30 cellular contexts compared by ENCODE assay signal in the genomic region with DNA sequence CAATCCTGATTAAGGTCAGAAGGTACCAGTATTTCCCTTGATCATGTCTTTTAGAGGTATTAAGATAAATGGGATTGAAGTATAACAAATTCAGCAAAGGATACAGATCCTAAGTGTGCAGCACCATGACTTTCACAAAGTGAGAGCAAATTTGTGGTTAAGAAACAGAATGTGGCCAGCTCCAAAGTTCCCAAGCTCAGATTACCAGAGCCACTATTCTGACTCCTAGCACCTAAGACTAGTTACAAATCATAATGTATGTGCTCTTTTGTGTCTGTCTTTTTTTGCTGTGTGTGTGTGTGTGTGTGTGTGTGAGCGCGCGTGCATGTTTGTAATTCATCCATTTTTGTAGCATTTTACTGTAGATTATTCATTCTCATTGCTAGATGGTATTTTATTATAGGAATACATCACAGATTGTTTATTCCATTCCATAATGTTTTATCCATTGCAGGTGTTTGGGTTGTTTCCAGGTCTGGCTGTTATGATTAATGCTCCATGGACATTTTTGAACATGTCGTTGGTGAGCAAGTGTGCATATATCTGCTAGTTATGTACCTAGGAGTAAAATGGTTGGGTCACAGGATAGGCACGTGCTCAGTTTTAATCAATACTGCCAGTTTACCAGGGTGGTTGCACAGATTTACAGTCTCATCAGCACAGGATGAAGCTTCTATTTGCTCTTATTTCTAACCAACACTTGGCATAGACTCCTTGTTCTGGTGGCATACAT.
DNase-seq lines count a peak whose midpoint lies in the region; ATAC-seq and TF ChIP-seq lines count a peak whose summit lies in the region.
"Had no signal": no experiment of that assay in that cellular context is flagged by ENCODE, and none has a peak within 500 bp of the region (broad histone marks: within the 10 kb centered on the region; RNA-seq: fewer than 3 reads in every experiment).

No MANE protein-coding gene starts in this region.

- H3K18ac ChIP-seq in IMR-90 (ENCODE audit: low read depth, low read length) = no peak overlapping the region

- no peak overlapping the region for H3K23ac ChIP-seq in IMR-90 (ENCODE audit: low read depth, low read length)

- no peak overlapping the region for H3K27ac ChIP-seq in IMR-90 (ENCODE audit: insufficient read depth, low read length)
- H3K27ac ChIP-seq: neutrophil, thyroid gland had no signal

- POLR2A ChIA-PET in IMR-90 (lab: Charles Lee; ENCODE audit: unreplicated experiment) = no interaction called here

- ATAC-seq in IMR-90 (ENCODE audit: low read depth) (no peak), SK-N-SH treated with all-trans-retinoic acid at 6 μM for 48 hours (peak; percentile 59), esophagus mucosa (peak; percentile 29), Right ventricle myocardium superior (ENCODE audit: poor library complexity) (no peak)
- ATAC-seq: CD8-positive, alpha-beta T cell; GM12878; left ventricle myocardium superior; sciatic nerve had no signal

- no peak overlapping the region for H3K4me3 ChIP-seq in IMR-90 (ENCODE audit: insufficient read depth, low read depth, low read length)
- H3K4me3 ChIP-seq: GM12878, thyroid gland had no signal

- dilution Hi-C loops in IMR-90 (cut with HindIII; ENCODE audit: low sequenced_read_pairs, unreplicated experiment) = no loop called here

- no peaks in the 10 kb centered on the region for H3K79me1 ChIP-seq in IMR-90 (ENCODE audit: low read depth in 1 of 2, low read length in 2 of 2)

- TF ChIP-seq RAD21 in IMR-90 (IDR thresholded peaks at IDR 0.05; ENCODE audit: low read length) = no peak

- no peak overlapping the region for H3K56ac ChIP-seq in IMR-90 (ENCODE audit: extremely low read depth, insufficient read depth, low read length)

- H3K4me1 ChIP-seq in IMR-90 (ENCODE audit: control insufficient read depth, insufficient read depth, low read length) = peaks cover 4% of the 10 kb centered on the region
- H3K4me1 ChIP-seq: BE2C, thyroid gland had no signal

- H3K4me1 Mint-ChIP-seq in nephron (peaks cover 51% of the 10 kb centered on the region), mesothelial cell of epicardium (peaks cover 4% of the 10 kb centered on the region)
- H3K4me1 Mint-ChIP-seq: activated CD4-positive, alpha-beta memory T cell treated with anti-CD3 and anti-CD28 coated beads, Interleukin-2, amount 10 ng/mL, durations not matched to agents 7 days and 5 days had no signal

- H2BK5ac ChIP-seq in IMR-90 (ENCODE audit: low read depth, low read length, poor library complexity, severe bottlenecking) = no peak overlapping the region

- in situ Hi-C loops in IMR-90 (cut with MboI; ENCODE audit: low sequenced_read_pairs) = no loop called here

- no peak for TF ChIP-seq POLR2A in IMR-90 (IDR thresholded peaks at IDR 0.05; ENCODE audit: low read depth, low read length)

- H3K4ac ChIP-seq in IMR-90 (ENCODE audit: low read depth, low read length) = no peak overlapping the region

- H3K27me3 ChIP-seq in IMR-90 (ENCODE audit: control insufficient read depth, insufficient read depth, low read length) = no peaks in the 10 kb centered on the region
- H3K27me3 ChIP-seq: BE2C, neutrophil, thyroid gland had no signal

- no peaks in the 10 kb centered on the region for H3K36me3 ChIP-seq in IMR-90 (ENCODE audit: control insufficient read depth, insufficient read depth, low read length)
- H3K36me3 ChIP-seq: BE2C, neutrophil, thyroid gland had no signal

- H3K4me3 Mint-ChIP-seq in nephron (no peak overlapping the region), mesothelial cell of epicardium (no peak overlapping the region)
- H3K4me3 Mint-ChIP-seq: activated CD4-positive, alpha-beta memory T cell treated with anti-CD3 and anti-CD28 coated beads, Interleukin-2, amount 10 ng/mL, durations not matched to agents 7 days and 5 days; activated T-helper 1 cell treated with anti-CD3 and anti-CD28 coated beads, Interleukin-12 subunit alpha, Interleukin-12 subunit beta, Interleukin-2, Interleukin-4 antibody, amounts not matched to agents 30 ng/mL and 10 ng/mL and 1 ng/mL, durations not matched to agents 14 hours and 24 hours and 36 hours; brain; CD8-positive, alpha-beta T cell; T-helper 2 cell treated with Interferon-gamma antibody and Interleukin-4, amounts not matched to agents 5 μg/mL and 100 μg/mL, for 36 hours had no signal

- H3K27ac Mint-ChIP-seq in nephron = peak overlapping the region in 2 of 3 experiments; percentile 2 to 24
- no peak overlapping the region for H3K27ac Mint-ChIP-seq in mesothelial cell of epicardium
- H3K27ac Mint-ChIP-seq: activated CD4-positive, alpha-beta memory T cell treated with anti-CD3 and anti-CD28 coated beads, Interleukin-2, amount 10 ng/mL, durations not matched to agents 7 days and 5 days; activated T-helper 1 cell treated with anti-CD3 and anti-CD28 coated beads, Interleukin-12 subunit alpha, Interleukin-12 subunit beta, Interleukin-2, Interleukin-4 antibody, amounts not matched to agents 30 ng/mL and 10 ng/mL and 1 ng/mL, durations not matched to agents 14 hours and 24 hours and 36 hours; brain; CD8-positive, alpha-beta T cell; progenitor cell of endocrine pancreas; T-helper 2 cell treated with Interferon-gamma antibody and Interleukin-4, amounts not matched to agents 5 μg/mL and 100 μg/mL, for 36 hours had no signal

- no TSS peak for BruUV-seq in IMR-90 (replicated peaks; lab: Mats Ljungman, UMichigan)

- H3K9me1 ChIP-seq in IMR-90 (ENCODE audit: insufficient read depth, low read length) = no peaks in the 10 kb centered on the region

- no peaks in the 10 kb centered on the region for H3K9me3 ChIP-seq in IMR-90 (ENCODE audit: control insufficient read depth, insufficient read depth, low read length)
- H3K9me3 ChIP-seq: BE2C, neutrophil, thyroid gland had no signal

- no peak overlapping the region for H4K5ac ChIP-seq in IMR-90 (ENCODE audit: low read depth, low read length)

- H3K9ac ChIP-seq in IMR-90 (ENCODE audit: low read depth, low read length) = no peak overlapping the region

- H2BK15ac ChIP-seq in IMR-90 (ENCODE audit: low read depth, low read length) = no peak overlapping the region

- H4K91ac ChIP-seq in IMR-90 (ENCODE audit: insufficient read depth, low read depth, low read length) = no peak overlapping the region

- no peak overlapping the region for H3K14ac ChIP-seq in IMR-90 (replicated peaks; ENCODE audit: low read depth, low read length)

- H2AFZ ChIP-seq in IMR-90 (replicated peaks; ENCODE audit: low read length, poor library complexity) = no peak overlapping the region

- no peak overlapping the region for H2BK20ac ChIP-seq in IMR-90 (ENCODE audit: low read depth, low read length)

- H4K20me1 ChIP-seq in IMR-90 (ENCODE audit: insufficient read depth, low read length) = no peaks in the 10 kb centered on the region

- intact Hi-C loops in IMR-90 (cut with micrococcal nuclease) (loop anchor here (10.0 kb wide), 1 partner anchor 277 kb away; no protein-coding TSS in a partner anchor), Right ventricle myocardium superior (cut with DNase I) (no loop called here)

- no peak overlapping the region for H3K4me2 ChIP-seq in IMR-90 (ENCODE audit: low read depth, low read length)

- H2BK120ac ChIP-seq in IMR-90 (ENCODE audit: low read depth, low read length) = no peak overlapping the region

- H3K27me3 Mint-ChIP-seq in nephron (ENCODE audit: low read depth) = no peaks in the 10 kb centered on the region
- no peaks in the 10 kb centered on the region for H3K27me3 Mint-ChIP-seq in mesothelial cell of epicardium (ENCODE audit: low read depth)
- H3K27me3 Mint-ChIP-seq: activated CD4-positive, alpha-beta memory T cell treated with anti-CD3 and anti-CD28 coated beads, Interleukin-2, amount 10 ng/mL, durations not matched to agents 7 days and 5 days; brain had no signal

- no peak for TF ChIP-seq CTCF in IMR-90 (conservative IDR thresholded peaks at IDR 0.05; ENCODE audit: low read depth, low read length)
- TF ChIP-seq CTCF in nephron (IDR thresholded peaks at IDR 0.05; ENCODE audit: unreplicated experiment in 3 of 3) = no peak
- no peak for TF ChIP-seq CTCF in mesothelial cell of epicardium (IDR thresholded peaks at IDR 0.05; ENCODE audit: unreplicated experiment)

- no peak overlapping the region for H4K8ac ChIP-seq in IMR-90 (ENCODE audit: low read depth in 2 of 2, low read length in 2 of 2)

- no peak overlapping the region for H2AK9ac ChIP-seq in IMR-90 (replicated peaks; ENCODE audit: low read depth, low read length, poor library complexity)

- no peaks in the 10 kb centered on the region for H3K36me3 Mint-ChIP-seq in nephron (ENCODE audit: low read depth)
- no peaks in the 10 kb centered on the region for H3K36me3 Mint-ChIP-seq in mesothelial cell of epicardium
- H3K36me3 Mint-ChIP-seq: brain; CD8-positive, alpha-beta T cell had no signal

- H3K9me3 Mint-ChIP-seq in nephron (no peaks in the 10 kb centered on the region), mesothelial cell of epicardium (no peaks in the 10 kb centered on the region)
- H3K9me3 Mint-ChIP-seq: activated T-helper 1 cell treated with anti-CD3 and anti-CD28 coated beads, Interleukin-12 subunit alpha, Interleukin-12 subunit beta, Interleukin-2, Interleukin-4 antibody, amounts not matched to agents 30 ng/mL and 10 ng/mL and 1 ng/mL, durations not matched to agents 14 hours and 24 hours and 36 hours; brain; CD8-positive, alpha-beta T cell; T-helper 2 cell treated with Interferon-gamma antibody and Interleukin-4, amounts not matched to agents 5 μg/mL and 100 μg/mL, for 36 hours had no signal

- peak; percentile 41 for DNase-seq in IMR-90
- DNase-seq in retina = no peak
- no peak for DNase-seq in Right ventricle myocardium superior
- no peak for DNase-seq in mesothelial cell of epicardium (ENCODE audit: low spot score in 2 of 2, unreplicated experiment in 2 of 2)
- DNase-seq: activated CD4-positive, alpha-beta memory T cell treated with anti-CD3 and anti-CD28 coated beads, Interleukin-2, amount 10 ng/mL, durations not matched to agents 7 days and 5 days; activated CD8-positive, alpha-beta memory T cell treated with anti-CD3 and anti-CD28 coated beads, Interleukin-2, amount 50 U/mL, for 48 hours; activated naive CD4-positive, alpha-beta T cell treated with Interleukin-2 at 50 U/mL for 16 hours; BE2C; CD8-positive, alpha-beta T cell; DMS 273 treated with DMSO at 0.1 percent for 48 hours; H7; head of caudate nucleus; kidney; left ventricle myocardium superior; NCI-H1048; NCI-H1694; OCI-M1; SHP77 treated with DMSO at 0.1 percent for 48 hours; stimulated activated CD4-positive, alpha-beta T cell treated with anti-CD3 and anti-CD28 coated beads, Interleukin-4, amount 100 ng/mL, for 24 hours; thyroid gland had no signal

- CTCF ChIA-PET in IMR-90 (lab: Yijun Ruan, JAX) = interaction anchor here (1.1 kb wide), 1 partner anchor 16 kb away, joined by 3 read pairs; no protein-coding TSS in a partner anchor

- 83% methylated on average over 1 of the region's 5 CpGs; no CpG with 5 or more reads in 1 of the 2 experiments for WGBS in IMR-90 (ENCODE audit: extremely low coverage in 2 of 2, insufficient read length in 1 of 2), 2 experiments

- H2AK5ac ChIP-seq in IMR-90 (ENCODE audit: low read depth, low read length) = no peak overlapping the region

TF ChIP-seq in IMR-90, 13 proteins besides CTCF, POLR2A, EP300 and RAD21 (continues in another document):
- no peak for TF ChIP-seq MAZ (IDR thresholded peaks at IDR 0.05; ENCODE audit: borderline replicate concordance, low read depth, low read length)

TF ChIP-seq in SK-N-SH treated with all-trans-retinoic acid at 6 μM for 48 hours, 23 proteins besides CTCF, POLR2A, EP300 and RAD21 (continues in another document):
- TF ChIP-seq SNAI2 (CRISPR knock-in tag; IDR thresholded peaks at IDR 0.05) (no peak), ZFP3 (CRISPR knock-in tag; IDR thresholded peaks at IDR 0.05) (no peak), OSR1 (CRISPR knock-in tag; IDR thresholded peaks at IDR 0.05) (no peak)

Comparison
In these comparisons a context has a peak if more than half of its experiments do, and no peak if none do; other contexts are left out.
1. ATAC-seq: peak in SK-N-SH treated with all-trans-retinoic acid at 6 μM for 48 hours (single experiment) and esophagus mucosa (single experiment); none in IMR-90 (single experiment) and Right ventricle myocardium superior (single experiment).